Comparison of ENCODE assay signal across 8 cellular contexts in genomic region chr2:104853926-104854506, GRCh38. TPM values are rescaled to one million over a fixed set of nuclear protein-coding genes. Genes with fewer than 3 reads are reported as not detected.
DNase-seq lines count a peak whose midpoint lies in the region; ATAC-seq and TF ChIP-seq lines count a peak whose summit lies in the region.

Gene POU3F3 (plus strand): TSS chr2:104854115. CDS start chr2:104855511, 1,396 bp downstream.

- H3K4me1 ChIP-seq in thymus (ENCODE audit: control insufficient read depth, insufficient read depth, low read length) = peaks cover 26% of the 10 kb centered on the region

- H3K27ac Mint-ChIP-seq in T-helper 17 cell = peak within 1 kb of the TSS; percentile 80

- no peak for TF ChIP-seq CTCF in epithelial cell of proximal tubule (conservative IDR thresholded peaks at IDR 0.05; ENCODE audit: low read depth, low read length)

- 2% methylated on average over 42 of the region's 42 CpGs for WGBS in thymus

- H3K27ac ChIP-seq in thymus (ENCODE audit: low read depth) = peak within 1 kb of the TSS; percentile 25

- H3K9me3 ChIP-seq in T-helper 17 cell (ENCODE audit: control insufficient read depth, low read length, poor library complexity, severe bottlenecking) (no peaks in the 10 kb centered on the region), thymus (ENCODE audit: control insufficient read depth) (no peaks in the 10 kb centered on the region)

- peaks cover 82% of the 10 kb centered on the region for H3K27me3 ChIP-seq in thymus (ENCODE audit: control insufficient read depth, insufficient read depth)

- H3K4me3 ChIP-seq in epithelial cell of proximal tubule (ENCODE audit: low read depth, low read length) (peak within 1 kb of the TSS; percentile 83), thymus (ENCODE audit: low read length) (peak within 1 kb of the TSS; percentile 59)

- peaks cover 22% of the 10 kb centered on the region for H3K4me1 Mint-ChIP-seq in T-helper 17 cell

- ATAC-seq in HG03439 (IDR thresholded peaks at IDR 0.05; ENCODE audit: unreplicated experiment) (peak; percentile 62), T-helper 17 cell (no peak), HG03097 (IDR thresholded peaks at IDR 0.05; ENCODE audit: low FRiP score, unreplicated experiment) (no peak), HG03135 (IDR thresholded peaks at IDR 0.05; ENCODE audit: unreplicated experiment) (no peak)

- peaks cover 11% of the 10 kb centered on the region for H3K36me3 Mint-ChIP-seq in T-helper 17 cell (ENCODE audit: low read depth)

- peaks cover 73% of the 10 kb centered on the region for H3K27me3 Mint-ChIP-seq in T-helper 17 cell

- DNase-seq in COR-L47 (lab: John Stamatoyannopoulos, UW) (peak; percentile 87), T-helper 17 cell (no peak), epithelial cell of proximal tubule (ENCODE audit: low read depth) (peak; percentile 82), myocyte (ENCODE audit: low read depth) (peak; percentile 68)

- no peaks in the 10 kb centered on the region for H3K36me3 ChIP-seq in thymus (ENCODE audit: control insufficient read depth, insufficient read depth)

- H3K4me3 Mint-ChIP-seq in T-helper 17 cell = peak within 1 kb of the TSS; percentile 95

RNA-seq across cellular contexts. Expression of gene POU3F3, which starts in this region (rescaled TPM):
- not detected for total RNA-seq in T-helper 17 cell
- total RNA-seq in epithelial cell of proximal tubule = 22.1 and 34.0 TPM in 2 replicates
- not detected in 2 replicates for total RNA-seq in myocyte
- polyA plus RNA-seq in myocyte (2012) = 1.5 TPM
- polyA plus RNA-seq in thymus = 0.82 TPM

Comparison
In these comparisons a context has a peak if more than half of its experiments do, and no peak if none do; other contexts are left out.
1. RNA of gene POU3F3 (total RNA-seq): 22.1 to 34.0 TPM in epithelial cell of proximal tubule; not detected in T-helper 17 cell and not detected in myocyte; every median in the first group is over 10 times any median in the second.
2. DNase-seq: peak in COR-L47 (single experiment), epithelial cell of proximal tubule (single experiment) and myocyte (single experiment); none in T-helper 17 cell (0 of 3).